Comparison of ENCODE assay signal across 1 cellular context in the genomic region with DNA sequence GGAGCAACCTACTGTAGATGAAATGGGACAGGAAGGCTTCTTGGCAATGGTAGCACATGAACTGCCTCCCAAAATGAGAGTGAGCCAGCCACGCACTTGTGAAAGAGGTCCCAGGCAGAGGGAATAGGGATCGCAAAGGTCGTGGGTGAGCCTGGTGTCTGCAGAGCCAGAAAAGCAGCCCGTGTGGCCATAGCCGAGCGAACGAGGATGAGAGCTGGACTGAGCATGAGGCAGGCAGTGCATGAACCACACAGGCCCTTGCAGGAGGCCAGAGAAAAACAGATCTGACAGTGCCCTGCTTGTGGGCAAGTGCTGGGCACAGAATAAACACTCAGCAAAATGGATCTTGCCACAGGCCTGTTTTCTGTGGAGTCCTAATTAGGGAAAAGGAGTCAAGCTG.
TF ChIP-seq lines count a peak whose summit lies in the region.

No MANE protein-coding gene starts in this region.

TF ChIP-seq in H1, 55 proteins besides CTCF, POLR2A, EP300 and RAD21:
- TF ChIP-seq POLR2AphosphoS5 (IDR thresholded peaks at IDR 0.05; ENCODE audit: low read depth, low read length) (peak; percentile 40; the same call in 1 of the 2 replicates), SIRT6 (IDR thresholded peaks at IDR 0.05; ENCODE audit: low read length) (no peak)
TF ChIP-seq in H1: peak in this region for 1.
